ENCODE assay signal across 8 cellular contexts in the genomic region with DNA sequence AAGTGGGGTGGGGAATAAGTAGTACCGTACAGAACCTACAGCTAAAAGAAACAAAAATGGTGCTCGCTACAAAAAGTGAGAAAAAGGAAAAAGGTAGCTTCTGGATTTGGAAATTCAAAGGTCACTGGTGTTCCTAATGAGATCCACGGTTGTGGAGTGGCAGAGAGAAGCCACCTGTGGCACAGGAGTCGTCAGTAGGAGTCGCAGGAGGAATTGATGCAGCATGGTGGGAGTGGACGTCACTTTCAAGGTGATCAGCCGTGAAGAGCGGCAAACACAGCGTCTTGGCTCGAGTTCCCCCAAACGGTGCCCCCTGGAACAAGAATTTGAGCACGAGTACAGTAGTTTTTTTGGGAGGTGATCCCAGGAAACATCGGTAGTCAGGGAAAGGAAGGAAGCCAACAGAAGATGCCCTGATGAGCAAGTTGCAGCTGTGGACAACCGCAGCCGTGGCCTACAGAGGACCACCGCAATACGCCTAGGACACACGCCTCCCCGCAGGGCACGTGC. TPM values are rescaled to one million over a fixed set of nuclear protein-coding genes. Genes with fewer than 3 reads are reported as not detected.
A peak's percentile ranks its signal among the peaks of the same experiment; 100 is the strongest.
DNase-seq lines count a peak whose midpoint lies in the region; ATAC-seq and TF ChIP-seq lines count a peak whose summit lies in the region.

No MANE protein-coding gene starts in this region.

- H3K4me2 ChIP-seq in OCI-LY1 (ENCODE audit: low read length) = peak overlapping the region; percentile 96

- no peak for ATAC-seq in HG03139 (IDR thresholded peaks at IDR 0.05; ENCODE audit: unreplicated experiment)

- H3K79me2 ChIP-seq in OCI-LY1 (ENCODE audit: insufficient read depth, low read length) = peaks cover 16% of the 10 kb centered on the region

- peak; percentile 27; the same call in 1 of the 2 replicates for TF ChIP-seq CTCF in GM12875 (IDR thresholded peaks at IDR 0.05; ENCODE audit: borderline replicate concordance, insufficient read depth, low read depth, low read length)
- no peak for TF ChIP-seq CTCF in OCI-LY1 (IDR thresholded peaks at IDR 0.05; ENCODE audit: low read length)
- no peak for TF ChIP-seq CTCF in brain microvascular endothelial cell (IDR thresholded peaks at IDR 0.05; ENCODE audit: low read depth, low read length, missing control alignments)

- H2AFZ ChIP-seq in OCI-LY1 (ENCODE audit: low read length) = peak overlapping the region; percentile 36; the same call in 1 of the 2 replicates

- H3K27ac ChIP-seq in OCI-LY1 (ENCODE audit: low read depth, low read length, poor library complexity, severe bottlenecking) (no peak overlapping the region), brain microvascular endothelial cell (no peak overlapping the region), muscle layer of colon (ENCODE audit: low read depth, low read length) (no peak overlapping the region)

- no peaks in the 10 kb centered on the region for H3K9me2 ChIP-seq in OCI-LY1 (ENCODE audit: low read depth, low read length)

- no peaks in the 10 kb centered on the region for H4K20me1 ChIP-seq in OCI-LY1 (ENCODE audit: insufficient read depth, low read length)

- H3K9me3 ChIP-seq in OCI-LY1 (ENCODE audit: low read length) = no peaks in the 10 kb centered on the region
- no peaks in the 10 kb centered on the region for H3K9me3 ChIP-seq in muscle layer of colon (ENCODE audit: low read length)

- H3K9ac ChIP-seq in OCI-LY1 (ENCODE audit: low read length) = peak overlapping the region; percentile 82; the same call in 1 of the 2 replicates
- H3K9ac ChIP-seq in muscle layer of colon (ENCODE audit: low read length) = peak overlapping the region; percentile 63

- H3K36me3 ChIP-seq in OCI-LY1 (ENCODE audit: insufficient read depth, low read length) (peaks cover 5% of the 10 kb centered on the region), brain microvascular endothelial cell (replicated peaks) (no peaks in the 10 kb centered on the region), muscle layer of colon (ENCODE audit: insufficient read depth, low read length) (no peaks in the 10 kb centered on the region)

- H3F3A ChIP-seq in OCI-LY1 (ENCODE audit: insufficient read depth, low read length) = no peaks in the 10 kb centered on the region

- DNase-seq in brain microvascular endothelial cell (no peak), erythroblast (lab: John Stamatoyannopoulos, UW) (no peak), H4 (ENCODE audit: low spot score) (no peak), NCI-H345 (lab: John Stamatoyannopoulos, UW) (no peak)

- H3K27me3 ChIP-seq in OCI-LY1 (ENCODE audit: insufficient read depth, low read length) = no peaks in the 10 kb centered on the region
- H3K27me3 ChIP-seq in brain microvascular endothelial cell (replicated peaks) = no peaks in the 10 kb centered on the region
- H3K27me3 ChIP-seq in muscle layer of colon (ENCODE audit: control insufficient read depth in 1 of 2, insufficient read depth in 2 of 2, low read length in 2 of 2) = no peaks in the 10 kb centered on the region

- H3K4me1 ChIP-seq in OCI-LY1 (ENCODE audit: insufficient read depth, low read length, severe bottlenecking) (peaks cover 20% of the 10 kb centered on the region), muscle layer of colon (ENCODE audit: insufficient read depth, low read length) (peaks cover 20% of the 10 kb centered on the region)

- TF ChIP-seq POLR2A in erythroblast (IDR thresholded peaks at IDR 0.05; ENCODE audit: low read length) = no peak

- H3K4me3 ChIP-seq in GM12875 (ENCODE audit: low read depth, low read length) (peak overlapping the region; percentile 72), OCI-LY1 (ENCODE audit: low read depth, low read length, poor library complexity, severe bottlenecking) (peak overlapping the region; percentile 74), brain microvascular endothelial cell (ENCODE audit: low read depth, low read length) (peak overlapping the region; percentile 72), muscle layer of colon (ENCODE audit: low read depth in 1 of 2, low read length in 2 of 2) (peak overlapping the region; percentile 85 to 93)

- in situ Hi-C loops in brain microvascular endothelial cell (cut with HindIII; ENCODE audit: low pct_ligation_motif_present, low sequenced_read_pairs) = no loop called here

RNA-seq across cellular contexts. Expression of a gene that starts 1.4 kb away (rescaled TPM):
- total RNA-seq in H4 (2014; rRNA removed; shearing (Covaris generic)) = 22.8 and 32.9 TPM in 2 replicates

RNA-seq across cellular contexts. Expression of a gene that starts 47.1 kb away (rescaled TPM):
- total RNA-seq in H4 (2014; rRNA removed; shearing (Covaris generic)) = 1.5 and 2.0 TPM in 2 replicates
